8 cellular contexts compared by ENCODE assay signal in the genomic region with DNA sequence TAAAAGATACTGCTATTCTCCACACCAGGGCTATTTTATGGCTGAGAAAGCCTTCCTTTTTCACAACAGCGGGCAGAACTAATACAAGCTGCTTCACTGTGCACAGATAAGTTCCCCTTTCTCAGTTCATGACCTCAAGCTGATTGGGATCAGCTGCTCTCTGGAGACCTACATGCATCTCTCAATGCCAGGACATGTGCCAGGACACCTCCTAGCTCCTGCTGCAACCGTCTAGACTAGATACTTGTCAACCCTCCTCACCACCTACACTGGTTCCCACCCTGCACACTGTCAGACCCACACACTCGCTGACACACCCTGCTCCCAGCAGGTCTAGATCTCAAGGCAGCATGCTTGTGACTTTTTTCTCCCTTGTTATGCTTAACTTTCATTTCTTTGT. TPM values are rescaled to one million over a fixed set of nuclear protein-coding genes. Genes with fewer than 3 reads are reported as not detected.
DNase-seq lines count a peak whose midpoint lies in the region; ATAC-seq and TF ChIP-seq lines count a peak whose summit lies in the region.
"Had no signal": no experiment of that assay in that cellular context is flagged by ENCODE, and none has a peak within 500 bp of the region (broad histone marks: within the 10 kb centered on the region; RNA-seq: fewer than 3 reads in every experiment).

No MANE protein-coding gene starts in this region.

- intact Hi-C loops in left lung (cut with DNase I), result no loop called here

- H3K27me3 Mint-ChIP-seq in effector memory CD8-positive, alpha-beta T cell, result no peaks in the 10 kb centered on the region

- H3K9me3 Mint-ChIP-seq in effector memory CD8-positive, alpha-beta T cell, result no peaks in the 10 kb centered on the region

- peaks cover 14% of the 10 kb centered on the region for H3K36me3 Mint-ChIP-seq in effector memory CD8-positive, alpha-beta T cell (ENCODE audit: insufficient read depth)

- H3K4me1 Mint-ChIP-seq in effector memory CD8-positive, alpha-beta T cell (ENCODE audit: low read depth in 2 of 2), result no peaks in the 10 kb centered on the region

- no peak overlapping the region for H3K4me3 Mint-ChIP-seq in effector memory CD8-positive, alpha-beta T cell

- H3K4me1 ChIP-seq in left lung, result no peaks in the 10 kb centered on the region
- H3K4me1 ChIP-seq: transverse colon had no signal

- TF ChIP-seq CTCF in left lung (IDR thresholded peaks at IDR 0.05), result no peak

- H3K36me3 ChIP-seq in left lung, result no peaks in the 10 kb centered on the region
- H3K36me3 ChIP-seq: transverse colon had no signal

- DNase-seq in NAMALWA (ENCODE audit: low spot score), result peak; percentile 8
- DNase-seq in left lung, result no peak
- DNase-seq in effector memory CD8-positive, alpha-beta T cell, result no peak
- no peak for DNase-seq in T-helper 1 cell
- no peak for DNase-seq in activated CD4-positive, CD25-positive, alpha-beta regulatory T cell treated with anti-CD3 and anti-CD28 coated beads, Interleukin-2, amount 50 U/mL, for 72 hours
- DNase-seq: transverse colon had no signal

- H3K27ac ChIP-seq in left lung, result no peak overlapping the region
- H3K27ac ChIP-seq: transverse colon had no signal

- H3K4me3 ChIP-seq in left lung, result no peak overlapping the region
- H3K4me3 ChIP-seq: transverse colon had no signal

- no peaks in the 10 kb centered on the region for H3K9me3 ChIP-seq in left lung
- H3K9me3 ChIP-seq: transverse colon had no signal

- peak overlapping the region in 1 of 2 donors; percentile 26 for H3K27ac Mint-ChIP-seq in effector memory CD8-positive, alpha-beta T cell

- H3K27me3 ChIP-seq in left lung, result no peaks in the 10 kb centered on the region
- H3K27me3 ChIP-seq: transverse colon had no signal

- peak; percentile 64 for ATAC-seq in GM18498 (IDR thresholded peaks at IDR 0.05; ENCODE audit: unreplicated experiment)
- ATAC-seq in GM21576 (IDR thresholded peaks at IDR 0.05; ENCODE audit: unreplicated experiment), result peak; percentile 62
- peak; percentile 32 for ATAC-seq in left lung
- no peak for ATAC-seq in effector memory CD8-positive, alpha-beta T cell (replicated peaks)

RNA-seq across cellular contexts. Expression of a gene that starts 39.8 kb away (rescaled TPM):
- total RNA-seq in left lung, result 10 to 100 TPM; 39.6 to 68.2 TPM
